ENCODE assay signal across 18 cellular contexts in the genomic region with DNA sequence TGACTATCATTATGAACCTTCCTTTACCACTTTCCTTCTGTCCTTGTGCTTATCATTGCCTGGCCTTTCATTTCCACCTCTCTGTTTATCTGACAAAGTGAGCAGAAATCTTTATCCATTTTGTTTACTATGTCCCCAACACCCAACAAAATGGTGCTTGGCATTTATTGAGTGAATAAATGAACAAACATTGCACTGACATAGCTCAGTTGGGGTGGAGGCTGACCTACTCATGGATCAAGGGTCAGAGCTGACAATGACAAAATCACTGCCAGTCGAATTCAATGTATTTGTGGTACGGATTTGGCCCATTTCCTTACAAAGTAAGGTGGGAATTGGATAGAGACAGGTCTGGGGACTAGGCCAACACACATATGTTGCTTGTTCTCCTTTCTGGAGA.
A peak's percentile ranks its signal among the peaks of the same experiment; 100 is the strongest.
DNase-seq lines count a peak whose midpoint lies in the region; ATAC-seq lines count a peak whose summit lies in the region.
"Had no signal": no experiment of that assay in that cellular context is flagged by ENCODE, and none has a peak within 500 bp of the region (broad histone marks: within the 10 kb centered on the region; RNA-seq: fewer than 3 reads in every experiment).

No MANE protein-coding gene starts in this region.

- peaks cover 6% of the 10 kb centered on the region for H3K27me3 Mint-ChIP-seq in activated CD4-positive, alpha-beta T cell treated with anti-CD3 and anti-CD28 coated beads, Interleukin-2, amount 10 ng/mL, durations not matched to agents 24 days and 14 days
- peaks cover 3% of the 10 kb centered on the region for H3K27me3 Mint-ChIP-seq in activated CD8-positive, alpha-beta memory T cell treated with anti-CD3 and anti-CD28 coated beads, Interleukin-2, amount 10 ng/mL, durations not matched to agents 7 days and 5 days

- ATAC-seq in left lobe of liver (peak; percentile 52), HG02973 (IDR thresholded peaks at IDR 0.05; ENCODE audit: unreplicated experiment) (no peak)
- ATAC-seq in activated CD8-positive, alpha-beta memory T cell treated with anti-CD3 and anti-CD28 coated beads, Interleukin-2, amount 10 ng/mL, durations not matched to agents 7 days and 5 days, result no peak
- ATAC-seq: A549; CD8-positive, alpha-beta T cell; GM12878 had no signal

- peak; percentile 10 for DNase-seq in activated CD4-positive, alpha-beta T cell treated with anti-CD3 and anti-CD28 coated beads, Interleukin-2, amount 10 ng/mL, durations not matched to agents 24 days and 14 days
- DNase-seq in activated CD4-positive, alpha-beta T cell treated with anti-CD3 and anti-CD28 coated beads, Interleukin-2, amount 50 U/mL, for 4 hours, result no peak
- DNase-seq in NCI-H446 treated with DMSO at 0.1 percent for 48 hours (lab: John Stamatoyannopoulos, UW), result peak; percentile 37
- DNase-seq in left lobe of liver (ENCODE audit: low spot score), result no peak
- no peak for DNase-seq in activated CD8-positive, alpha-beta memory T cell treated with anti-CD3 and anti-CD28 coated beads, Interleukin-2, amount 10 ng/mL, durations not matched to agents 7 days and 5 days
- DNase-seq: AML-193; Caco-2; Calu3; CD4-positive, alpha-beta T cell; CD8-positive, alpha-beta T cell; DMS79; DND-41; EL; GDM1 had no signal

- intact Hi-C loops in activated CD4-positive, alpha-beta T cell treated with anti-CD3 and anti-CD28 coated beads, Interleukin-2, amount 10 ng/mL, durations not matched to agents 24 days and 14 days (cut with micrococcal nuclease), result no loop called here

- no peaks in the 10 kb centered on the region for H3K9me3 Mint-ChIP-seq in activated CD4-positive, alpha-beta T cell treated with anti-CD3 and anti-CD28 coated beads, Interleukin-2, amount 10 ng/mL, durations not matched to agents 24 days and 14 days
- H3K9me3 Mint-ChIP-seq in activated CD8-positive, alpha-beta memory T cell treated with anti-CD3 and anti-CD28 coated beads, Interleukin-2, amount 10 ng/mL, durations not matched to agents 7 days and 5 days (ENCODE audit: low read depth), result no peaks in the 10 kb centered on the region
- H3K9me3 Mint-ChIP-seq: CD8-positive, alpha-beta T cell had no signal

- no peak overlapping the region for H3K27ac Mint-ChIP-seq in activated CD4-positive, alpha-beta T cell treated with anti-CD3 and anti-CD28 coated beads, Interleukin-2, amount 10 ng/mL, durations not matched to agents 24 days and 14 days
- no peak overlapping the region for H3K27ac Mint-ChIP-seq in activated CD8-positive, alpha-beta memory T cell treated with anti-CD3 and anti-CD28 coated beads, Interleukin-2, amount 10 ng/mL, durations not matched to agents 7 days and 5 days
- H3K27ac Mint-ChIP-seq: B cell; CD4-positive, alpha-beta T cell; CD8-positive, alpha-beta T cell had no signal

- H3K4me1 Mint-ChIP-seq in activated CD4-positive, alpha-beta T cell treated with anti-CD3 and anti-CD28 coated beads, Interleukin-2, amount 10 ng/mL, durations not matched to agents 24 days and 14 days, result no peaks in the 10 kb centered on the region
- H3K4me1 Mint-ChIP-seq in activated CD8-positive, alpha-beta memory T cell treated with anti-CD3 and anti-CD28 coated beads, Interleukin-2, amount 10 ng/mL, durations not matched to agents 7 days and 5 days, result no peaks in the 10 kb centered on the region
- H3K4me1 Mint-ChIP-seq: B cell had no signal

- H3K36me3 Mint-ChIP-seq in activated CD4-positive, alpha-beta T cell treated with anti-CD3 and anti-CD28 coated beads, Interleukin-2, amount 10 ng/mL, durations not matched to agents 24 days and 14 days (ENCODE audit: low read depth), result no peaks in the 10 kb centered on the region
- no peaks in the 10 kb centered on the region for H3K36me3 Mint-ChIP-seq in activated CD8-positive, alpha-beta memory T cell treated with anti-CD3 and anti-CD28 coated beads, Interleukin-2, amount 10 ng/mL, durations not matched to agents 7 days and 5 days
- H3K36me3 Mint-ChIP-seq: CD8-positive, alpha-beta T cell had no signal

- no peak overlapping the region for H3K4me3 Mint-ChIP-seq in activated CD4-positive, alpha-beta T cell treated with anti-CD3 and anti-CD28 coated beads, Interleukin-2, amount 10 ng/mL, durations not matched to agents 24 days and 14 days
- no peak overlapping the region for H3K4me3 Mint-ChIP-seq in activated CD8-positive, alpha-beta memory T cell treated with anti-CD3 and anti-CD28 coated beads, Interleukin-2, amount 10 ng/mL, durations not matched to agents 7 days and 5 days
- H3K4me3 Mint-ChIP-seq: B cell; CD4-positive, alpha-beta T cell; CD8-positive, alpha-beta T cell had no signal

- CTCF ChIA-PET in activated CD8-positive, alpha-beta memory T cell treated with anti-CD3 and anti-CD28 coated beads, Interleukin-2, amount 10 ng/mL, durations not matched to agents 7 days and 5 days (lab: Charles Lee), result no interaction called here

Comparison
In these comparisons a context has a peak if more than half of its experiments do, and no peak if none do; other contexts are left out.
1. DNase-seq: peak in activated CD4-positive, alpha-beta T cell treated with anti-CD3 and anti-CD28 coated beads, Interleukin-2, amount 10 ng/mL, durations not matched to agents 24 days and 14 days (single experiment) and NCI-H446 treated with DMSO at 0.1 percent for 48 hours (single experiment); none in activated CD4-positive, alpha-beta T cell treated with anti-CD3 and anti-CD28 coated beads, Interleukin-2, amount 50 U/mL, for 4 hours (0 of 2), left lobe of liver (single experiment) and activated CD8-positive, alpha-beta memory T cell treated with anti-CD3 and anti-CD28 coated beads, Interleukin-2, amount 10 ng/mL, durations not matched to agents 7 days and 5 days (single experiment).